ENCODE assay signal across 1 cellular context in the genomic region with DNA sequence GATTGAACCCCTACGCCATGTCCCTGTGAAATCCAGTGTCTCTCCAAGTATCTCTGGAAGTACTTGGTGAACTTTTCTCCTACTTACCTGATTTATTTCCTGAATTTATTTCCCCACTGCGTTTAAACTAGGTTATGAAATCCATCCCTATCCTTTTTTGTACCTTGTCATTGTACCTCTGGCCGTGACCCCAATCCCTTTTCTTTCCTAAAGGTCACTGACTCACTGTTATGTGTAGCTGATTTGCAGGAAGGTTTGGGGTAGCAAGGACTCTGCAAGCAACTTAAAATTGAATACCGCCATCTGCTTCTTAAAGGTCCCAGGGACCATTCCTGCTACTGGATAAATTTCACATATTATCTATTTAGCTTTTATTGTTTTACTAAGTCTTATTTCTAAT.
TF ChIP-seq lines count a peak whose summit lies in the region.

No MANE protein-coding gene starts in this region.

TF ChIP-seq in HepG2, 621 proteins besides CTCF, POLR2A, EP300 and RAD21:
- TF ChIP-seq NR2F1 (CRISPR knock-in tag; IDR thresholded peaks at IDR 0.05) = peak in 1 of 2 experiments; percentile 52; a peak in 1 of 4 replicates
- TF ChIP-seq ZNF234 (CRISPR knock-in tag; conservative IDR thresholded peaks at IDR 0.05) = no peak
- TF ChIP-seq ZNF253 (CRISPR knock-in tag; IDR thresholded peaks at IDR 0.05; ENCODE audit: borderline replicate concordance) = no peak
- TF ChIP-seq NBN (conservative IDR thresholded peaks at IDR 0.05) = no peak
- TF ChIP-seq NFATC3 (CRISPR knock-in tag; IDR thresholded peaks at IDR 0.05) = no peak
- 0 out of 2 replicates have a peak, but pooled peaks have one; percentile 19 for TF ChIP-seq RARA (CRISPR knock-in tag; IDR thresholded peaks at IDR 0.05)
- TF ChIP-seq FOSL2 (CRISPR knock-in tag; IDR thresholded peaks at IDR 0.05) = peak; percentile 57
- TF ChIP-seq SALL2 (CRISPR knock-in tag; IDR thresholded peaks at IDR 0.05) = no peak
- peak; percentile 67 for TF ChIP-seq NR2F6 (IDR thresholded peaks at IDR 0.05)
- 0 out of 2 replicates have a peak, but pooled peaks have one; percentile 20 for TF ChIP-seq NR2F6 (CRISPR knock-in tag; IDR thresholded peaks at IDR 0.05)
- TF ChIP-seq, protein P1, sequence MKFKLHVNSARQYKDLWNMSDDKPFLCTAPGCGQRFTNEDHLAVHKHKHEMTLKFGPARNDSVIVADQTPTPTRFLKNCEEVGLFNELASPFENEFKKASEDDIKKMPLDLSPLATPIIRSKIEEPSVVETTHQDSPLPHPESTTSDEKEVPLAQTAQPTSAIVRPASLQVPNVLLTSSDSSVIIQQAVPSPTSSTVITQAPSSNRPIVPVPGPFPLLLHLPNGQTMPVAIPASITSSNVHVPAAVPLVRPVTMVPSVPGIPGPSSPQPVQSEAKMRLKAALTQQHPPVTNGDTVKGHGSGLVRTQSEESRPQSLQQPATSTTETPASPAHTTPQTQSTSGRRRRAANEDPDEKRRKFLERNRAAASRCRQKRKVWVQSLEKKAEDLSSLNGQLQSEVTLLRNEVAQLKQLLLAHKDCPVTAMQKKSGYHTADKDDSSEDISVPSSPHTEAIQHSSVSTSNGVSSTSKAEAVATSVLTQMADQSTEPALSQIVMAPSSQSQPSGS (CRISPR knock-in tag; IDR thresholded peaks at IDR 0.05) = no peak
